1 cellular context compared by ENCODE assay signal in genomic region chr6:53432318-53433161, GRCh38.
TF ChIP-seq lines count a peak whose summit lies in the region.

No MANE protein-coding gene starts in this region.

TF ChIP-seq in HepG2, 621 proteins besides CTCF, POLR2A, EP300 and RAD21 (continued from another document and continues in another):
- peak; percentile 92 for TF ChIP-seq MEIS2 (CRISPR knock-in tag; IDR thresholded peaks at IDR 0.05)
- TF ChIP-seq BRCA1 (CRISPR knock-in tag; IDR thresholded peaks at IDR 0.05) = no peak
- TF ChIP-seq ISX (CRISPR knock-in tag; conservative IDR thresholded peaks at IDR 0.05) = no peak
- TF ChIP-seq THRA (CRISPR knock-in tag; IDR thresholded peaks at IDR 0.05; ENCODE audit: borderline replicate concordance) = 0 out of 2 replicates have a peak, but pooled peaks have one; percentile 38
- TF ChIP-seq MED1 (CRISPR knock-in tag; IDR thresholded peaks at IDR 0.05) = peak; percentile 71; the same call in 1 of the 2 replicates
- TF ChIP-seq MYNN (CRISPR knock-in tag; IDR thresholded peaks at IDR 0.05; ENCODE audit: low read depth) = no peak
- peak; percentile 92 for TF ChIP-seq SAP130 (CRISPR knock-in tag; IDR thresholded peaks at IDR 0.05; ENCODE audit: low read depth)
- TF ChIP-seq ZNF124 (CRISPR knock-in tag; IDR thresholded peaks at IDR 0.05) = no peak
- no peak for TF ChIP-seq ZNF143 (CRISPR knock-in tag; IDR thresholded peaks at IDR 0.05)
- no peak for TF ChIP-seq PAWR (CRISPR knock-in tag; IDR thresholded peaks at IDR 0.05; ENCODE audit: borderline replicate concordance)
- TF ChIP-seq ZNF556 (CRISPR knock-in tag; IDR thresholded peaks at IDR 0.05; ENCODE audit: borderline replicate concordance) = no peak
- TF ChIP-seq SPEN (CRISPR knock-in tag; IDR thresholded peaks at IDR 0.05; ENCODE audit: low read depth) = peak; percentile 33; the same call in 1 of the 2 replicates
- TF ChIP-seq FOXO1 (CRISPR knock-in tag; IDR thresholded peaks at IDR 0.05) = peak; percentile 75; the same call in 1 of the 2 replicates
- TF ChIP-seq HOMEZ (CRISPR knock-in tag; IDR thresholded peaks at IDR 0.05; ENCODE audit: low read depth) = peak; percentile 78; the same call in 1 of the 2 replicates
- TF ChIP-seq ZNF589 (CRISPR knock-in tag; conservative IDR thresholded peaks at IDR 0.05) = no peak
- no peak for TF ChIP-seq ZBTB7A (CRISPR knock-in tag; IDR thresholded peaks at IDR 0.05)
- TF ChIP-seq BRD4 (CRISPR knock-in tag; IDR thresholded peaks at IDR 0.05) = no peak
- no peak for TF ChIP-seq ZKSCAN8 (CRISPR knock-in tag; IDR thresholded peaks at IDR 0.05; ENCODE audit: borderline replicate concordance)
- peak; percentile 71; the same call in 1 of the 2 replicates for TF ChIP-seq TFE3 (CRISPR knock-in tag; IDR thresholded peaks at IDR 0.05)
- no peak for TF ChIP-seq SUZ12 (IDR thresholded peaks at IDR 0.05; ENCODE audit: low read depth, low read length)
- no peak for TF ChIP-seq THAP7 (CRISPR knock-in tag; IDR thresholded peaks at IDR 0.05)
- TF ChIP-seq ZSCAN5A (CRISPR knock-in tag; IDR thresholded peaks at IDR 0.05; ENCODE audit: borderline replicate concordance) = no peak
- TF ChIP-seq CCAR2 (optimal IDR thresholded peaks at IDR 0.05; ENCODE audit: low read depth, low read length) = no peak
- 0 out of 2 replicates have a peak, but pooled peaks have one; percentile 13 for TF ChIP-seq ZNF501 (CRISPR knock-in tag; IDR thresholded peaks at IDR 0.05)
- 0 out of 2 replicates have a peak, but pooled peaks have one; percentile 58 for TF ChIP-seq RERE (CRISPR knock-in tag; IDR thresholded peaks at IDR 0.05; ENCODE audit: low read depth)
- TF ChIP-seq SP5 (CRISPR knock-in tag; IDR thresholded peaks at IDR 0.05; ENCODE audit: borderline replicate concordance, low read depth) = 0 out of 2 replicates have a peak, but pooled peaks have one; percentile 30
- TF ChIP-seq ZNF441 (CRISPR knock-in tag; IDR thresholded peaks at IDR 0.05; ENCODE audit: borderline replicate concordance) = no peak
- no peak for TF ChIP-seq ARNT (IDR thresholded peaks at IDR 0.05)
- no peak for TF ChIP-seq PLSCR1 (CRISPR knock-in tag; IDR thresholded peaks at IDR 0.05; ENCODE audit: borderline replicate concordance)
- TF ChIP-seq BORCS8-MEF2B (CRISPR knock-in tag; IDR thresholded peaks at IDR 0.05) = no peak
- no peak for TF ChIP-seq ZNF704 (CRISPR knock-in tag; IDR thresholded peaks at IDR 0.05; ENCODE audit: borderline replicate concordance)
- TF ChIP-seq ZNF724P (CRISPR knock-in tag; IDR thresholded peaks at IDR 0.05; ENCODE audit: borderline replicate concordance) = no peak
- no peak for TF ChIP-seq SMAD1 (CRISPR knock-in tag; IDR thresholded peaks at IDR 0.05; ENCODE audit: borderline replicate concordance, low read depth)
- TF ChIP-seq POLR2AphosphoS2 (IDR thresholded peaks at IDR 0.05; ENCODE audit: low read depth, low read length) = no peak
- TF ChIP-seq ZNF318 (CRISPR knock-in tag; IDR thresholded peaks at IDR 0.05) = no peak
